In the genomic region with DNA sequence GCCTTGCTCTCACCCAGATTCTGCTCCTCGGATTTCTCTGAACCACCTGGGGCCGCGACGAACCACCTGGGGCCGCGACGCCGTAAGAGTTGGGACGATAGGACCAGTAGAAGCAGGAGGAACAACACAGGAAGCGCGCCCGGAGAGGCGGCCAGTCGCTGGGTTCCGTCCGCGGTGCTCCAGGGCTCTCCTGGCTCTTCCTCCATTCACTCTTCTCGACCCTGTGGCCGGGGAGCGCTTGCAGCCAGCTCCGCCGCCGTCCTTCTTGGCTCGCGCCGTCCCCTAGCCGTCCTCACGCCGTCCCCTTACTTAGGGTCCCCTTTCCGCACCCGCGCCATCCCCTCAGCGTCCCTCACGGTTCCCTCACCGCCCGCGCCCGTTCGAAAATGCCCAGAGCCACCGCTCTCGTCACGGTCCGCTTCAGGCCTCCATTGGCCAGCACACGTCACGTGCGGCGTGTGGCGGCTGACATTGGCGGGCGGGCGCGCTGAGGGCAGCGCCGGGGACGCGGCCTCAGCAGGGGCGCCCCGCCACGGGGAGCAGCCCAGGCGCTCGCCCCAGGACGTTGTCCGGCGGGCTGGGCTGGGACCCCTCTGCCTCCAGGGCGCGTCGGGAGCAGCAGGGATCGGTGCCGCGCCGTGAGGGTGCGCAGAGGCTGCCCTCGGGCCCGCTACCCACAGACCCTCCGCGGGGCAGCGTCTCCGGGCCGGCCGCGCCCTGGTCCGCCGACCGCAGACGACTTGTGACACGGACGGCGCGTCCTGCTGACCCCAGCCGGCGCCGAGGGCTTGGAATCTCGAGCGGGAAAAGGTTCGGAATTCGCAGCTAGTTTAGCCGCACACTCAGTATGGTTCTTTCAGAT, we compare ENCODE assay signal across 8 cellular contexts. TPM values are rescaled to one million over a fixed set of nuclear protein-coding genes. Genes with fewer than 3 reads are reported as not detected.
DNase-seq lines count a peak whose midpoint lies in the region; ATAC-seq and TF ChIP-seq lines count a peak whose summit lies in the region.

No MANE protein-coding gene starts in this region.

- no peaks in the 10 kb centered on the region for H3K36me3 ChIP-seq in HUES64 (ENCODE audit: insufficient read depth, low read length)

- no peak overlapping the region for H3K27ac ChIP-seq in HUES64 (ENCODE audit: low read depth, low read length)

- H3K27me3 ChIP-seq in HUES64 (ENCODE audit: insufficient read depth, low read length): peaks cover 13% of the 10 kb centered on the region

- under 1% methylated on average over 97 of the region's 97 CpGs for WGBS in HUES64

- H3K4me1 Mint-ChIP-seq in activated T-helper 1 cell treated with anti-CD3 and anti-CD28 coated beads, Interleukin-12 subunit alpha, Interleukin-12 subunit beta, Interleukin-2, Interleukin-4 antibody, amounts not matched to agents 30 ng/mL and 10 ng/mL and 1 ng/mL, durations not matched to agents 14 hours and 24 hours and 36 hours (ENCODE audit: low read depth): peaks cover 21% of the 10 kb centered on the region
- H3K4me1 Mint-ChIP-seq in natural killer cell treated with Interleukin-12 subunit alpha and Interleukin-12 subunit beta and Interleukin-15 and Interleukin-18, amount 100 ng/mL, for 72 hours (ENCODE audit: low read depth in 2 of 2): peaks cover 7 to 15% of the 10 kb centered on the region in 2 donors

- peaks cover 2% of the 10 kb centered on the region for H3K36me3 Mint-ChIP-seq in activated T-helper 1 cell treated with anti-CD3 and anti-CD28 coated beads, Interleukin-12 subunit alpha, Interleukin-12 subunit beta, Interleukin-2, Interleukin-4 antibody, amounts not matched to agents 30 ng/mL and 10 ng/mL and 1 ng/mL, durations not matched to agents 14 hours and 24 hours and 36 hours (ENCODE audit: low read depth)
- no peaks in the 10 kb centered on the region for H3K36me3 Mint-ChIP-seq in natural killer cell treated with Interleukin-12 subunit alpha and Interleukin-12 subunit beta and Interleukin-15 and Interleukin-18, amount 100 ng/mL, for 72 hours

- intact Hi-C loops in activated T-helper 1 cell treated with anti-CD3 and anti-CD28 coated beads, Interleukin-12 subunit alpha, Interleukin-12 subunit beta, Interleukin-2, Interleukin-4 antibody, amounts not matched to agents 30 ng/mL and 10 ng/mL and 1 ng/mL, durations not matched to agents 14 hours and 24 hours and 36 hours (cut with micrococcal nuclease): loop anchor here (1.0 to 5.0 kb wide), 2 partner anchors 136 to 578 kb away; partner anchors contain the start of genes FAM120A and FAM120AOS

- peaks cover 7% of the 10 kb centered on the region for H3K27me3 Mint-ChIP-seq in activated T-helper 1 cell treated with anti-CD3 and anti-CD28 coated beads, Interleukin-12 subunit alpha, Interleukin-12 subunit beta, Interleukin-2, Interleukin-4 antibody, amounts not matched to agents 30 ng/mL and 10 ng/mL and 1 ng/mL, durations not matched to agents 14 hours and 24 hours and 36 hours (ENCODE audit: insufficient read depth)
- peaks cover 8% of the 10 kb centered on the region in 2 donors for H3K27me3 Mint-ChIP-seq in natural killer cell treated with Interleukin-12 subunit alpha and Interleukin-12 subunit beta and Interleukin-15 and Interleukin-18, amount 100 ng/mL, for 72 hours

- ATAC-seq in GM21515 (IDR thresholded peaks at IDR 0.05; ENCODE audit: unreplicated experiment): peak; percentile 97
- ATAC-seq in natural killer cell treated with Interleukin-12 subunit alpha and Interleukin-12 subunit beta and Interleukin-15 and Interleukin-18, amount 100 ng/mL, for 72 hours: peak; percentile 100
- ATAC-seq in stimulated activated naive CD8-positive, alpha-beta T cell treated with anti-CD3 and anti-CD28 coated beads, Interleukin-15, Interleukin-2, amounts not matched to agents 100 U/mL and 50 U/mL, for 24 hours: peak; percentile 99

- H3K4me1 ChIP-seq in HUES64 (ENCODE audit: insufficient read depth, low read length): no peaks in the 10 kb centered on the region

- H3K4me3 ChIP-seq in HUES64 (ENCODE audit: low read length): peak overlapping the region; percentile 90
- peak overlapping the region; percentile 86 for H3K4me3 ChIP-seq in fibroblast of pulmonary artery (replicated peaks; ENCODE audit: low read depth, low read length)

- peak; percentile 80 for DNase-seq in DMS153 (lab: John Stamatoyannopoulos, UW)
- peak; percentile 79 for DNase-seq in activated T-helper 1 cell treated with anti-CD3 and anti-CD28 coated beads, Interleukin-12 subunit alpha, Interleukin-12 subunit beta, Interleukin-2, Interleukin-4 antibody, amounts not matched to agents 30 ng/mL and 10 ng/mL and 1 ng/mL, durations not matched to agents 14 hours and 24 hours and 36 hours (ENCODE audit: low spot score)
- DNase-seq in fibroblast of pulmonary artery (ENCODE audit: low read depth): peak; percentile 85
- DNase-seq in natural killer cell treated with Interleukin-12 subunit alpha and Interleukin-12 subunit beta and Interleukin-15 and Interleukin-18, amount 100 ng/mL, for 72 hours (ENCODE audit: low spot score): peak; percentile 88
- peak; percentile 85 for DNase-seq in stimulated activated naive CD8-positive, alpha-beta T cell treated with anti-CD3 and anti-CD28 coated beads, Interleukin-15, Interleukin-2, amounts not matched to agents 100 U/mL and 50 U/mL, for 24 hours

- TF ChIP-seq CTCF in fibroblast of pulmonary artery (IDR thresholded peaks at IDR 0.05; ENCODE audit: low read length, missing control alignments): no peak

- peaks cover 20% of the 10 kb centered on the region for H3K9me3 ChIP-seq in HUES64 (ENCODE audit: insufficient read depth, low read depth, low read length)

- peak overlapping the region; percentile 99 for H3K4me3 Mint-ChIP-seq in activated T-helper 1 cell treated with anti-CD3 and anti-CD28 coated beads, Interleukin-12 subunit alpha, Interleukin-12 subunit beta, Interleukin-2, Interleukin-4 antibody, amounts not matched to agents 30 ng/mL and 10 ng/mL and 1 ng/mL, durations not matched to agents 14 hours and 24 hours and 36 hours
- peak overlapping the region; percentile 92 for H3K4me3 Mint-ChIP-seq in natural killer cell treated with Interleukin-12 subunit alpha and Interleukin-12 subunit beta and Interleukin-15 and Interleukin-18, amount 100 ng/mL, for 72 hours

- peak overlapping the region; percentile 90 for H3K9ac ChIP-seq in HUES64 (ENCODE audit: low read depth, low read length)

- H3K9me3 Mint-ChIP-seq in activated T-helper 1 cell treated with anti-CD3 and anti-CD28 coated beads, Interleukin-12 subunit alpha, Interleukin-12 subunit beta, Interleukin-2, Interleukin-4 antibody, amounts not matched to agents 30 ng/mL and 10 ng/mL and 1 ng/mL, durations not matched to agents 14 hours and 24 hours and 36 hours: peaks cover 5% of the 10 kb centered on the region
- no peaks in the 10 kb centered on the region for H3K9me3 Mint-ChIP-seq in natural killer cell treated with Interleukin-12 subunit alpha and Interleukin-12 subunit beta and Interleukin-15 and Interleukin-18, amount 100 ng/mL, for 72 hours

- H3K27ac Mint-ChIP-seq in activated T-helper 1 cell treated with anti-CD3 and anti-CD28 coated beads, Interleukin-12 subunit alpha, Interleukin-12 subunit beta, Interleukin-2, Interleukin-4 antibody, amounts not matched to agents 30 ng/mL and 10 ng/mL and 1 ng/mL, durations not matched to agents 14 hours and 24 hours and 36 hours: peak overlapping the region; percentile 96
- peak overlapping the region; percentile 70 to 79 for H3K27ac Mint-ChIP-seq in natural killer cell treated with Interleukin-12 subunit alpha and Interleukin-12 subunit beta and Interleukin-15 and Interleukin-18, amount 100 ng/mL, for 72 hours

TF ChIP-seq in PFSK-1, 5 proteins besides CTCF, POLR2A, EP300 and RAD21:
- TF ChIP-seq SIN3A (IDR thresholded peaks at IDR 0.05; ENCODE audit: borderline replicate concordance, insufficient read depth, low read length) (no peak), TAF1 (IDR thresholded peaks at IDR 0.05; ENCODE audit: borderline replicate concordance, insufficient read depth, low read length) (peak; percentile 87; the same call in 1 of the 2 replicates), POLR2AphosphoS5 (IDR thresholded peaks at IDR 0.05; ENCODE audit: low read depth, low read length) (peak; percentile 88), REST (IDR thresholded peaks at IDR 0.05; ENCODE audit: insufficient read depth in 1 of 2, low read depth in 2 of 2, low read length in 2 of 2) (0 out of 4 replicates have a peak, but pooled peaks of 1 of the 2 experiments have one; percentile 30)

RNA-seq across cellular contexts. Expression of gene PTPDC1, which starts 53.7 kb away (rescaled TPM):
- polyA plus RNA-seq in HUES64 (2013, experiment 1 of 2): 5.1 TPM
- 5.6 TPM for polyA plus RNA-seq in HUES64 (2013, experiment 2 of 2)
- 11.9 TPM for polyA plus RNA-seq in PFSK-1 (2012; ENCODE audit: insufficient read length, low read depth)
- 5.5 and 5.7 TPM in 2 replicates for total RNA-seq in activated T-helper 1 cell treated with anti-CD3 and anti-CD28 coated beads, Interleukin-12 subunit alpha, Interleukin-12 subunit beta, Interleukin-2, Interleukin-4 antibody, amounts not matched to agents 30 ng/mL and 10 ng/mL and 1 ng/mL, durations not matched to agents 14 hours and 24 hours and 36 hours
- 1 to 10 TPM; 5.1 to 6.8 TPM for total RNA-seq in natural killer cell treated with Interleukin-12 subunit alpha and Interleukin-12 subunit beta and Interleukin-15 and Interleukin-18, amount 100 ng/mL, for 72 hours
